ENCODE assay signal across 8 cellular contexts in the genomic region with DNA sequence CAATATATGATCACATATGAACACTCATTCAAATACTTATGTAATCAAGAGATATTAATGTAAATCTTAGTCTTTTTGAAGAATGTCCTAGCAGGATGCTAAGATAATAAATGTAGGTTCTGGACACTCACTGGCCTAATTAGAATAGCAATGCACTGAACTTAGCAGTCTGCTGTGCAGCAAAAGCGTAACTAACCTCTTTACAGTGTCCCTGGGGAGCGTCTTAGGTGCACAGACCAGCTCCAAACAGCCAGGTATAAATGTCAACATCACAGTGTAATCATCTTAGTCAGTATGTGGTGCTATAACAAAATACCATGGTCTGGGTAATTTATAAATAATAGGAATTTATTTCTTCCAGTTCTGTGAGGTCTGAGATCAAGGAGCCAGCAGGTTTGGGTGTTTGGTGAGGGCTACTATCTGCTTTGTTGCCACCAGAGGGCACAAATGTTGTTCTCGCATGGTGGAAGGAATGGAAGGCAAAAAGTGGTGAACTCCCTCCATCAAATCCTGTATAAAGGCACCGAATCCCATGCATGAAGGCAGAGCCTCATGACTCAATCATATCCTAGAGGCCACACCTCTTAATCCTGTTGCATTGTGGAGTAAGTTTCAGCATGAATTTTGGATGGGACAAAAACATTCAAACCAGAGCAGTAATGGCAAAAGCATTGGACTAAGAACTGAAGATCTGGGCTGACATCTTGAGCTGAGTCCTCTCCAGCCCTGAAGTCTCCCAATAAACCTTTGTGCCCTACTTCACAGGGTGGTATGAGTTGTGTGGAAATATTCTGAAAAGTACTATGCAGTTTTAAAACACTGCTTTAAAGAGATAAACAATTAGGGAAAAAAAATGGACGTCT. TPM values are rescaled to one million over a fixed set of nuclear protein-coding genes. Genes with fewer than 3 reads are reported as not detected.
DNase-seq lines count a peak whose midpoint lies in the region; ATAC-seq and TF ChIP-seq lines count a peak whose summit lies in the region.

No MANE protein-coding gene starts in this region.

- ATAC-seq in activated CD8-positive, alpha-beta T cell treated with anti-CD3 and anti-CD28 coated beads, Interleukin-2, amount 10 ng/mL, durations not matched to agents 7 days and 5 days = no peak
- ATAC-seq in GM21367 (IDR thresholded peaks at IDR 0.05; ENCODE audit: unreplicated experiment) = no peak

- peak; percentile 66 for DNase-seq in DMS 273 (lab: John Stamatoyannopoulos, UW; ENCODE audit: unreplicated experiment)
- no peak for DNase-seq in DMS 273 treated with DMSO at 0.1 percent for 48 hours (lab: John Stamatoyannopoulos, UW)
- DNase-seq in activated CD8-positive, alpha-beta T cell treated with anti-CD3 and anti-CD28 coated beads, Interleukin-2, amount 10 ng/mL, durations not matched to agents 7 days and 5 days = peak; percentile 37
- no peak for DNase-seq in mesothelial cell of epicardium (ENCODE audit: low spot score in 2 of 2, unreplicated experiment in 2 of 2)
- no peak for DNase-seq in epidermal melanocyte (ENCODE audit: insufficient read length, low spot score)
- no peak for DNase-seq in activated T-cell treated with anti-CD3 and anti-CD28 coated beads, Interleukin-2, amount 50 U/mL, for 24 hours

- H3K4me1 Mint-ChIP-seq in activated CD8-positive, alpha-beta T cell treated with anti-CD3 and anti-CD28 coated beads, Interleukin-2, amount 10 ng/mL, durations not matched to agents 7 days and 5 days (ENCODE audit: low read depth) = no peaks in the 10 kb centered on the region
- H3K4me1 Mint-ChIP-seq in mesothelial cell of epicardium = peaks cover 5% of the 10 kb centered on the region
- H3K4me1 Mint-ChIP-seq in activated T-cell treated with anti-CD3 and anti-CD28 coated beads, Interleukin-2, amount 50 U/mL, for 24 hours (ENCODE audit: low read depth) = no peaks in the 10 kb centered on the region

- H3K27ac Mint-ChIP-seq in activated CD8-positive, alpha-beta T cell treated with anti-CD3 and anti-CD28 coated beads, Interleukin-2, amount 10 ng/mL, durations not matched to agents 7 days and 5 days = no peak overlapping the region
- no peak overlapping the region for H3K27ac Mint-ChIP-seq in mesothelial cell of epicardium
- no peak overlapping the region for H3K27ac Mint-ChIP-seq in activated T-cell treated with anti-CD3 and anti-CD28 coated beads, Interleukin-2, amount 50 U/mL, for 24 hours

- H3K36me3 Mint-ChIP-seq in activated CD8-positive, alpha-beta T cell treated with anti-CD3 and anti-CD28 coated beads, Interleukin-2, amount 10 ng/mL, durations not matched to agents 7 days and 5 days (ENCODE audit: low read depth) = peaks cover under 1% of the 10 kb centered on the region
- peaks cover 9% of the 10 kb centered on the region for H3K36me3 Mint-ChIP-seq in mesothelial cell of epicardium
- peaks cover 1% of the 10 kb centered on the region for H3K36me3 Mint-ChIP-seq in activated T-cell treated with anti-CD3 and anti-CD28 coated beads, Interleukin-2, amount 50 U/mL, for 24 hours (ENCODE audit: low read depth)

- H3K4me3 Mint-ChIP-seq in activated CD8-positive, alpha-beta T cell treated with anti-CD3 and anti-CD28 coated beads, Interleukin-2, amount 10 ng/mL, durations not matched to agents 7 days and 5 days = no peak overlapping the region
- H3K4me3 Mint-ChIP-seq in mesothelial cell of epicardium = no peak overlapping the region
- H3K4me3 Mint-ChIP-seq in activated T-cell treated with anti-CD3 and anti-CD28 coated beads, Interleukin-2, amount 50 U/mL, for 24 hours = no peak overlapping the region

- CTCF ChIA-PET in activated CD8-positive, alpha-beta T cell treated with anti-CD3 and anti-CD28 coated beads, Interleukin-2, amount 10 ng/mL, durations not matched to agents 7 days and 5 days (lab: Charles Lee) = interaction anchor here (1.0 kb wide), 1 partner anchor 27 kb away, joined by 3 read pairs; no protein-coding TSS in a partner anchor

- H3K9me3 Mint-ChIP-seq in activated CD8-positive, alpha-beta T cell treated with anti-CD3 and anti-CD28 coated beads, Interleukin-2, amount 10 ng/mL, durations not matched to agents 7 days and 5 days (ENCODE audit: insufficient read depth) = no peaks in the 10 kb centered on the region
- peaks cover 4% of the 10 kb centered on the region for H3K9me3 Mint-ChIP-seq in mesothelial cell of epicardium
- no peaks in the 10 kb centered on the region for H3K9me3 Mint-ChIP-seq in activated T-cell treated with anti-CD3 and anti-CD28 coated beads, Interleukin-2, amount 50 U/mL, for 24 hours

- peaks cover 2% of the 10 kb centered on the region for H3K27me3 Mint-ChIP-seq in activated CD8-positive, alpha-beta T cell treated with anti-CD3 and anti-CD28 coated beads, Interleukin-2, amount 10 ng/mL, durations not matched to agents 7 days and 5 days (ENCODE audit: low read depth)
- H3K27me3 Mint-ChIP-seq in mesothelial cell of epicardium (ENCODE audit: low read depth) = no peaks in the 10 kb centered on the region
- H3K27me3 Mint-ChIP-seq in activated T-cell treated with anti-CD3 and anti-CD28 coated beads, Interleukin-2, amount 50 U/mL, for 24 hours = no peaks in the 10 kb centered on the region

- TF ChIP-seq CTCF in LNCAP (IDR thresholded peaks at IDR 0.05) (peak; percentile 60), mesothelial cell of epicardium (IDR thresholded peaks at IDR 0.05; ENCODE audit: unreplicated experiment) (peak; percentile 39)

- POLR2A ChIA-PET in activated CD8-positive, alpha-beta T cell treated with anti-CD3 and anti-CD28 coated beads, Interleukin-2, amount 10 ng/mL, durations not matched to agents 7 days and 5 days (lab: Charles Lee) = no interaction called here

RNA-seq across cellular contexts. Expression of a gene that starts 41.8 kb away (rescaled TPM):
- 10 to 100 TPM; 12.2 to 12.3 TPM for total RNA-seq in activated CD8-positive, alpha-beta T cell treated with anti-CD3 and anti-CD28 coated beads, Interleukin-2, amount 10 ng/mL, durations not matched to agents 7 days and 5 days
- 56.6 to 58.3 TPM (median 57.9 TPM) in 3 replicates for total RNA-seq in mesothelial cell of epicardium

Comparison
In these comparisons a context has a peak if more than half of its experiments do, and no peak if none do; other contexts are left out.
1. DNase-seq: peak in DMS 273 (single experiment) and activated CD8-positive, alpha-beta T cell treated with anti-CD3 and anti-CD28 coated beads, Interleukin-2, amount 10 ng/mL, durations not matched to agents 7 days and 5 days (single experiment); none in DMS 273 treated with DMSO at 0.1 percent for 48 hours (single experiment), mesothelial cell of epicardium (0 of 2), epidermal melanocyte (single experiment) and activated T-cell treated with anti-CD3 and anti-CD28 coated beads, Interleukin-2, amount 50 U/mL, for 24 hours (single experiment).